10 cellular contexts compared by ENCODE assay signal in the genomic region with DNA sequence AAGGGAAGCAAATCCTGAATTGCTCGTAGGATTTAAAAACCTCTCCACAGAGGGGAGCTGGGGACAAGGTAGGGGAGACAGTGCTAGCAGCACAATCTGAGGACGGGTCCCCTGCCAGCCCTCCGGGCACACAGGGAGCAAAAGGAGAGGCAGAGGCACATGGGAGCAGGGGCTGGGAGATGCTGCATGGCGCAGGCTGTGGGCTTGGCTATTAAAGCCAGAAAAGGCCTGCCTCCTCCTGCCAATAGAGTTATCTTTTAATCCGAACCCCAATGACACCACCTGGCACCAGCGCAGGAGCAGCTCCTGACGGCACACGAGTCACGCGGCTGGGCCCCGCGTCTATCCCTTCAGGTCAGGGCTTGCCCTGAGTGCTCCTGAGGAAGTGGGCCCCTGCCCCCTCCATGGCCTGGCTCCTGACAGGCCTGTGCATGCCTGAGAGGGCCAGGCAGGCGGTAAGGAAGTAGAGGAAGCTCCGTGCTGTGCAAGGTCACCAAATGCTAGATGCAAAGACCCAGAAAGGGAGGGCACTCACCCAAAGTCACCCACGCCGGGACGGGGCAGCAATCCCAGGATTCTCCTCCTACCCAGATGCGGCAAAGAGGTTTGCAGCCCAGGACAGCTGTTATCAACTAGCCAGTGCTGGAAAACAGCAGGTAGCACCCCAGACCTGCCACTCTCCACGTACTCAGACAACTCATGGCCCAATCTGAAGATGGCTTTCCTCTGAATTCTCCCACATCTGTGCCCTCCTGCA. TPM values are rescaled to one million over a fixed set of nuclear protein-coding genes. Genes with fewer than 3 reads are reported as not detected.
DNase-seq lines count a peak whose midpoint lies in the region; ATAC-seq and TF ChIP-seq lines count a peak whose summit lies in the region.
"Had no signal": no experiment of that assay in that cellular context is flagged by ENCODE, and none has a peak within 500 bp of the region (broad histone marks: within the 10 kb centered on the region; RNA-seq: fewer than 3 reads in every experiment).

No MANE protein-coding gene starts in this region.

- peak overlapping the region; percentile 14; the same call in 1 of the 2 replicates for H3K9ac ChIP-seq in iPS-20b (ENCODE audit: low read depth, low read length)

- H3K36me3 ChIP-seq in Panc1 (ENCODE audit: control insufficient read depth, insufficient read depth, low read length) (no peaks in the 10 kb centered on the region), iPS-20b (ENCODE audit: insufficient read depth, low read depth, low read length) (no peaks in the 10 kb centered on the region), upper lobe of left lung (no peaks in the 10 kb centered on the region)

- peak; percentile 9 for DNase-seq in NCI-H748 (lab: John Stamatoyannopoulos, UW; ENCODE audit: unreplicated experiment)
- DNase-seq in NCI-H748 treated with DMSO at 0.1 percent for 48 hours (lab: John Stamatoyannopoulos, UW) = no peak
- no peak for DNase-seq in Panc1 (ENCODE audit: low read depth, low spot score)
- DNase-seq in upper lobe of left lung = peak; percentile 47 to 67
- DNase-seq in head of caudate nucleus = no peak
- no peak for DNase-seq in GM10266 (ENCODE audit: extremely low spot score)
- DNase-seq in activated T-helper 1 cell treated with anti-CD3 and anti-CD28 coated beads, Interleukin-12 subunit alpha, Interleukin-12 subunit beta, Interleukin-2, Interleukin-4 antibody, amounts not matched to agents 30 ng/mL and 10 ng/mL and 1 ng/mL, durations not matched to agents 14 hours and 24 hours and 36 hours (ENCODE audit: low spot score) = no peak
- DNase-seq: activated CD8-positive, alpha-beta memory T cell treated with anti-CD3 and anti-CD28 coated beads, Interleukin-2, amount 50 U/mL, for 48 hours; NCI-H187 treated with DMSO at 0.1 percent for 48 hours had no signal

- no peaks in the 10 kb centered on the region for H3K36me3 Mint-ChIP-seq in activated T-helper 1 cell treated with anti-CD3 and anti-CD28 coated beads, Interleukin-12 subunit alpha, Interleukin-12 subunit beta, Interleukin-2, Interleukin-4 antibody, amounts not matched to agents 30 ng/mL and 10 ng/mL and 1 ng/mL, durations not matched to agents 14 hours and 24 hours and 36 hours (ENCODE audit: low read depth)

- H3K27ac ChIP-seq in Panc1 (ENCODE audit: low read length) = peak overlapping the region; percentile 17; the same call in 1 of the 2 replicates
- H3K27ac ChIP-seq in iPS-20b (ENCODE audit: low read length) = no peak overlapping the region
- peak overlapping the region in 2 of 4 donors; percentile 10 to 60 for H3K27ac ChIP-seq in upper lobe of left lung

- no peaks in the 10 kb centered on the region for H3K9me3 Mint-ChIP-seq in activated T-helper 1 cell treated with anti-CD3 and anti-CD28 coated beads, Interleukin-12 subunit alpha, Interleukin-12 subunit beta, Interleukin-2, Interleukin-4 antibody, amounts not matched to agents 30 ng/mL and 10 ng/mL and 1 ng/mL, durations not matched to agents 14 hours and 24 hours and 36 hours

- H3K27me3 ChIP-seq in Panc1 (ENCODE audit: control insufficient read depth, insufficient read depth, low read length) (no peaks in the 10 kb centered on the region), iPS-20b (ENCODE audit: insufficient read depth, low read length) (no peaks in the 10 kb centered on the region), upper lobe of left lung (no peaks in the 10 kb centered on the region)

- no peak for TF ChIP-seq EP300 in upper lobe of left lung (IDR thresholded peaks at IDR 0.05)

- ATAC-seq in Panc1 = peak; percentile 68
- ATAC-seq in upper lobe of left lung (ENCODE audit: low FRiP score in 2 of 2) = peak; percentile 9 to 79

- WGBS in upper lobe of left lung, 2 donors = 44 to 68% methylated on average over 14 to 19 of the region's 19 CpGs

- no peak for TF ChIP-seq POLR2A in upper lobe of left lung (IDR thresholded peaks at IDR 0.05)

- in situ Hi-C loops in Panc1 (cut with HindIII; ENCODE audit: low pct_unique_long_range_greater_than_20kb, low sequenced_read_pairs) = no loop called here

- POLR2A ChIA-PET in Panc1 (lab: Charles Lee) = interaction anchor here (0.6 kb wide), 1 partner anchor 49 kb away, joined by 9 read pairs; no protein-coding TSS in a partner anchor

- no peak overlapping the region for H3K27ac Mint-ChIP-seq in activated T-helper 1 cell treated with anti-CD3 and anti-CD28 coated beads, Interleukin-12 subunit alpha, Interleukin-12 subunit beta, Interleukin-2, Interleukin-4 antibody, amounts not matched to agents 30 ng/mL and 10 ng/mL and 1 ng/mL, durations not matched to agents 14 hours and 24 hours and 36 hours

- H3K4me3 Mint-ChIP-seq in activated T-helper 1 cell treated with anti-CD3 and anti-CD28 coated beads, Interleukin-12 subunit alpha, Interleukin-12 subunit beta, Interleukin-2, Interleukin-4 antibody, amounts not matched to agents 30 ng/mL and 10 ng/mL and 1 ng/mL, durations not matched to agents 14 hours and 24 hours and 36 hours = no peak overlapping the region

- H3K4me1 ChIP-seq in Panc1 (ENCODE audit: control insufficient read depth, insufficient read depth, low read length) = peaks cover 12% of the 10 kb centered on the region
- H3K4me1 ChIP-seq in iPS-20b (ENCODE audit: insufficient read depth, low read length) = peaks cover 13% of the 10 kb centered on the region
- peaks cover 12 to 24% (median 15%) of the 10 kb centered on the region in 4 donors for H3K4me1 ChIP-seq in upper lobe of left lung

- no TSS peak for BruUV-seq in Panc1 (replicated peaks; lab: Mats Ljungman, UMichigan)

- H3K27me3 Mint-ChIP-seq in activated T-helper 1 cell treated with anti-CD3 and anti-CD28 coated beads, Interleukin-12 subunit alpha, Interleukin-12 subunit beta, Interleukin-2, Interleukin-4 antibody, amounts not matched to agents 30 ng/mL and 10 ng/mL and 1 ng/mL, durations not matched to agents 14 hours and 24 hours and 36 hours (ENCODE audit: insufficient read depth) = no peaks in the 10 kb centered on the region

- intact Hi-C loops in Panc1 (cut with micrococcal nuclease; ENCODE audit: unreplicated experiment) = no loop called here
- intact Hi-C loops in head of caudate nucleus (cut with DNase I) = no loop called here
- intact Hi-C loops in activated T-helper 1 cell treated with anti-CD3 and anti-CD28 coated beads, Interleukin-12 subunit alpha, Interleukin-12 subunit beta, Interleukin-2, Interleukin-4 antibody, amounts not matched to agents 30 ng/mL and 10 ng/mL and 1 ng/mL, durations not matched to agents 14 hours and 24 hours and 36 hours (cut with micrococcal nuclease) = no loop called here

- CTCF ChIA-PET in Panc1 (lab: Charles Lee) = interaction anchor here (0.5 kb wide), 1 partner anchor 35 kb away, joined by 3 read pairs; no protein-coding TSS in a partner anchor

- H3K4me3 ChIP-seq in Panc1 (ENCODE audit: low read depth in 2 of 2, low read length in 2 of 2) (no peak overlapping the region), iPS-20b (ENCODE audit: low read length) (no peak overlapping the region), upper lobe of left lung (no peak overlapping the region)

- H3K9me3 ChIP-seq in Panc1 (ENCODE audit: control insufficient read depth, insufficient read depth, low read depth, low read length) (no peaks in the 10 kb centered on the region), iPS-20b (ENCODE audit: insufficient read depth, low read depth, low read length) (no peaks in the 10 kb centered on the region), upper lobe of left lung (no peaks in the 10 kb centered on the region)

- H3K4me1 Mint-ChIP-seq in activated T-helper 1 cell treated with anti-CD3 and anti-CD28 coated beads, Interleukin-12 subunit alpha, Interleukin-12 subunit beta, Interleukin-2, Interleukin-4 antibody, amounts not matched to agents 30 ng/mL and 10 ng/mL and 1 ng/mL, durations not matched to agents 14 hours and 24 hours and 36 hours (ENCODE audit: low read depth) = peaks cover 6% of the 10 kb centered on the region

- no peak for TF ChIP-seq CTCF in Panc1 (IDR thresholded peaks at IDR 0.05)
- TF ChIP-seq CTCF in upper lobe of left lung (IDR thresholded peaks at IDR 0.05) = no peak
- TF ChIP-seq CTCF in GM10266 (IDR thresholded peaks at IDR 0.05; ENCODE audit: control insufficient read depth, insufficient read depth, low read depth, missing control alignments) = no peak

RNA-seq across cellular contexts. Expression of a gene that starts 28.1 kb away (rescaled TPM):
- total RNA-seq in Panc1 (2021; ENCODE audit: unreplicated experiment) = 85.6 TPM
- 93.6 TPM for polyA plus RNA-seq in Panc1 (2012; ENCODE audit: insufficient read length)
- total RNA-seq in upper lobe of left lung = 10 to 100 TPM; 14.6 to 51.3 (median 23.4) TPM
- 4.0 and 4.1 TPM in 2 replicates for total RNA-seq in activated T-helper 1 cell treated with anti-CD3 and anti-CD28 coated beads, Interleukin-12 subunit alpha, Interleukin-12 subunit beta, Interleukin-2, Interleukin-4 antibody, amounts not matched to agents 30 ng/mL and 10 ng/mL and 1 ng/mL, durations not matched to agents 14 hours and 24 hours and 36 hours

Comparison
In these comparisons a context has a peak if more than half of its experiments do, and no peak if none do; other contexts are left out.
1. DNase-seq: peak in NCI-H748 (single experiment) and upper lobe of left lung (2 of 2); none in NCI-H748 treated with DMSO at 0.1 percent for 48 hours (single experiment), Panc1 (single experiment), head of caudate nucleus (0 of 42), GM10266 (single experiment) and activated T-helper 1 cell treated with anti-CD3 and anti-CD28 coated beads, Interleukin-12 subunit alpha, Interleukin-12 subunit beta, Interleukin-2, Interleukin-4 antibody, amounts not matched to agents 30 ng/mL and 10 ng/mL and 1 ng/mL, durations not matched to agents 14 hours and 24 hours and 36 hours (single experiment).